22 cellular contexts compared by ENCODE assay signal in genomic region chr6:135811644-135812043, GRCh38. TPM values are rescaled to one million over a fixed set of nuclear protein-coding genes. Genes with fewer than 3 reads are reported as not detected.
DNase-seq lines count a peak whose midpoint lies in the region; ATAC-seq, FAIRE-seq and TF ChIP-seq lines count a peak whose summit lies in the region.
"Had no signal": no experiment of that assay in that cellular context is flagged by ENCODE, and none has a peak within 500 bp of the region (broad histone marks: within the 10 kb centered on the region; RNA-seq: fewer than 3 reads in every experiment).

No MANE protein-coding gene starts in this region.

- H3K27ac ChIP-seq in heart right ventricle (peak overlapping the region in 8 of 10 donors; percentile 6 to 68 (median 31)), right cardiac atrium (ENCODE audit: low read length) (no peak overlapping the region), H1 (ENCODE audit: low read depth, low read length) (no peak overlapping the region)
- H3K27ac ChIP-seq: HL-60 had no signal

- no peak overlapping the region for H4K8ac ChIP-seq in H1 (ENCODE audit: extremely low read depth, insufficient read depth, low read length)

- CTCF ChIA-PET in H1 (lab: Charles Lee; ENCODE audit: partially characterized antibody): interaction anchor here (0.6 kb wide), 1 partner anchor 894 kb away, joined by 4 read pairs; no protein-coding TSS in a partner anchor

- no peak overlapping the region for H4K5ac ChIP-seq in H1 (ENCODE audit: insufficient read length, low read depth, low read length)

- H3K36me3 ChIP-seq in heart right ventricle (no peaks in the 10 kb centered on the region), H1 (ENCODE audit: control insufficient read depth in 2 of 4, insufficient read depth in 4 of 4, low read length in 3 of 4) (no peaks in the 10 kb centered on the region)
- H3K36me3 ChIP-seq: HAP-1 had no signal

- no peak overlapping the region for H4K91ac ChIP-seq in H1 (replicated peaks; ENCODE audit: insufficient read length, low read length)

- H3K79me2 ChIP-seq in H1 (ENCODE audit: control insufficient read depth in 1 of 2, insufficient read depth in 2 of 2, low read length in 2 of 2): no peaks in the 10 kb centered on the region

- 58 to 75% methylated on average over 3 of the region's 3 CpGs for WGBS in heart right ventricle, 2 donors
- 72% methylated on average over 3 of the region's 3 CpGs for WGBS in right cardiac atrium
- 87% methylated on average over 3 of the region's 3 CpGs; no CpG with 5 or more reads in 1 of the 2 experiments for WGBS in H1 (ENCODE audit: extremely low coverage in 1 of 2, insufficient coverage in 1 of 2, insufficient read length in 1 of 2, insufficient replicate concordance in 2 of 2, low coverage in 1 of 2, low lambda C conversion rate in 2 of 2, missing lambda C conversion rate in 1 of 2), 2 experiments

- H3K27me3 Mint-ChIP-seq in nephron progenitor cell (ENCODE audit: low read depth, poor library complexity): peaks cover 3% of the 10 kb centered on the region
- H3K27me3 Mint-ChIP-seq: IgD-negative memory B cell had no signal

- H2BK20ac ChIP-seq in H1 (ENCODE audit: low read length): no peak overlapping the region

- H2BK15ac ChIP-seq in H1 (ENCODE audit: low read length): no peak overlapping the region

- no peaks in the 10 kb centered on the region for H4K20me1 ChIP-seq in H1 (replicated peaks in 1 of 2; ENCODE audit: control insufficient read depth in 1 of 2, insufficient read depth in 2 of 2, low read length in 2 of 2)

- H3K9me3 ChIP-seq in heart right ventricle (peaks cover 0 to 10% (median 0%) of the 10 kb centered on the region in 11 donors), right cardiac atrium (ENCODE audit: control insufficient read depth, low read length) (no peaks in the 10 kb centered on the region), H1 (ENCODE audit: insufficient read depth in 2 of 2, low read depth in 1 of 2, low read length in 1 of 2) (no peaks in the 10 kb centered on the region)
- H3K9me3 ChIP-seq: HAP-1 had no signal

- no peak overlapping the region for H2BK5ac ChIP-seq in H1 (ENCODE audit: low read depth, low read length)

- no peak overlapping the region for H3K18ac ChIP-seq in H1 (ENCODE audit: extremely low read depth, low read length)

- H3K23ac ChIP-seq in H1 (ENCODE audit: insufficient read length): no peak overlapping the region

- H3K4me3 ChIP-seq in heart right ventricle: no peak overlapping the region
- no peak overlapping the region for H3K4me3 ChIP-seq in right cardiac atrium (ENCODE audit: low read length)
- no peak overlapping the region for H3K4me3 ChIP-seq in H1 (ENCODE audit: extremely low read depth in 1 of 4, insufficient read depth in 2 of 4, low read depth in 3 of 4, low read length in 4 of 4)
- H3K4me3 ChIP-seq: HAP-1 had no signal

- no peak for TF ChIP-seq POLR2A in H1 (IDR thresholded peaks at IDR 0.05; ENCODE audit: control extremely low read depth in 1 of 2, low read depth in 2 of 2, low read length in 2 of 2)

- intact Hi-C loops in heart right ventricle (cut with DNase I): loop anchor here in 3 of 10 donors (5.0 to 10.0 kb wide), 3 partner anchors 41 to 117 kb away; partner anchors contain the start of gene PDE7B (in 1 of the 3)
- intact Hi-C loops in right cardiac atrium (cut with DNase I): no loop called here
- intact Hi-C loops in sciatic nerve (cut with DNase I): no loop called here

- no peak overlapping the region for H2AFZ ChIP-seq in H1 (ENCODE audit: low read length)

- POLR2A ChIA-PET in H1 (lab: Charles Lee; ENCODE audit: partially characterized antibody): no interaction called here

- peak overlapping the region; percentile 65 for H3K4me3 Mint-ChIP-seq in nephron progenitor cell
- H3K4me3 Mint-ChIP-seq: IgD-negative memory B cell had no signal

- ATAC-seq in heart right ventricle: peak in 5 of 8 donors; percentile 13 to 50 (median 30)
- no peak for ATAC-seq in right cardiac atrium
- ATAC-seq in sciatic nerve: peak; percentile 63
- ATAC-seq: PC-3 had no signal

- H3K56ac ChIP-seq in H1 (replicated peaks; ENCODE audit: insufficient read length, low read depth, low read length): no peak overlapping the region

- no peak overlapping the region for H3K14ac ChIP-seq in H1 (ENCODE audit: insufficient read length)

- H3K4me2 ChIP-seq in H1 (ENCODE audit: insufficient read depth in 1 of 2, low read depth in 2 of 2, low read length in 2 of 2): no peak overlapping the region

- TF ChIP-seq CTCF in heart right ventricle (IDR thresholded peaks at IDR 0.05) (no peak), H1 (IDR thresholded peaks at IDR 0.05; ENCODE audit: control extremely low read depth in 1 of 3, insufficient read depth in 1 of 3, low read depth in 1 of 3, low read length in 3 of 3) (no peak), nephron progenitor cell (IDR thresholded peaks at IDR 0.05) (no peak)

- no peak for TF ChIP-seq RAD21 in H1 (IDR thresholded peaks at IDR 0.05 in 1 of 2, conservative IDR thresholded peaks at IDR 0.05 in 1 of 2; ENCODE audit: low read depth in 2 of 2, low read length in 2 of 2)

- H3K27ac Mint-ChIP-seq in nephron progenitor cell: peak overlapping the region; percentile 47
- H3K27ac Mint-ChIP-seq: IgD-negative memory B cell had no signal

- peaks cover 18% of the 10 kb centered on the region for H3K9me3 Mint-ChIP-seq in nephron progenitor cell

- H2BK12ac ChIP-seq in H1 (ENCODE audit: low read depth, low read length): 0 out of 2 replicates have a peak overlapping the region, but pooled peaks have one; percentile 45

- H3K4me1 ChIP-seq in heart right ventricle: peaks cover 0 to 23% (median 11%) of the 10 kb centered on the region in 9 donors
- H3K4me1 ChIP-seq in right cardiac atrium (ENCODE audit: control insufficient read depth, insufficient read depth, low read length): no peaks in the 10 kb centered on the region
- H3K4me1 ChIP-seq in H1 (replicated peaks in 1 of 4; ENCODE audit: control insufficient read depth in 3 of 4, insufficient read depth in 4 of 4, low read length in 3 of 4): peaks cover 0 to 12% (median 3%) of the 10 kb centered on the region in 4 experiments; a peak in 4 of 7 replicates
- H3K4me1 ChIP-seq: HAP-1 had no signal

- H3K27me3 ChIP-seq in heart right ventricle (no peaks in the 10 kb centered on the region), right cardiac atrium (ENCODE audit: control insufficient read depth, insufficient read depth) (no peaks in the 10 kb centered on the region), H1 (replicated peaks in 1 of 4; ENCODE audit: control insufficient read depth in 3 of 4, extremely low read depth in 1 of 4, insufficient read depth in 3 of 4, low read length in 3 of 4) (no peaks in the 10 kb centered on the region)

- FAIRE-seq in H1 (lab: Jason Lieb, UNC): no peak
- FAIRE-seq: A204.1, HTR-8/SVneo had no signal

- TF ChIP-seq EP300 in H1 (IDR thresholded peaks at IDR 0.05; ENCODE audit: borderline replicate concordance in 1 of 2, low read depth in 2 of 2, low read length in 2 of 2): no peak

- no peak overlapping the region for H2AK5ac ChIP-seq in H1 (ENCODE audit: low read depth, low read length)

- H3K79me1 ChIP-seq in H1 (ENCODE audit: low read depth, low read length): no peaks in the 10 kb centered on the region

- H3K36me3 Mint-ChIP-seq in nephron progenitor cell (ENCODE audit: low read depth): peaks cover 16% of the 10 kb centered on the region
- H3K36me3 Mint-ChIP-seq: IgD-negative memory B cell had no signal

- DNase-seq in heart right ventricle (no peak), right cardiac atrium (no peak), H1 (ENCODE audit: low read depth in 1 of 2, low spot score in 2 of 2) (no peak), nephron progenitor cell (peak; percentile 10), sciatic nerve (ENCODE audit: low spot score) (no peak), NCI-H146 (lab: John Stamatoyannopoulos, UW) (no peak), NCI-H748 (lab: John Stamatoyannopoulos, UW; ENCODE audit: unreplicated experiment) (no peak), hepatic stellate cell (ENCODE audit: low spot score) (no peak)
- DNase-seq: COR-L47; DMS153; Kasumi-1; MM.1S; NCI-H1105; NCI-H1694 treated with DMSO at 0.1 percent for 48 hours; NCI-H69; NK-92 treated with Interleukin-12 subunit alpha and Interleukin-12 subunit beta, amount 100 ng/mL, for 24 hours had no signal

- no peak overlapping the region for H3K4ac ChIP-seq in H1 (replicated peaks; ENCODE audit: insufficient read length, low read depth, low read length)

- peaks cover 48% of the 10 kb centered on the region for H3K4me1 Mint-ChIP-seq in nephron progenitor cell

- no peak overlapping the region for H2BK120ac ChIP-seq in H1 (replicated peaks; ENCODE audit: low read depth, low read length)

- no peak overlapping the region for H3K9ac ChIP-seq in H1 (replicated peaks in 1 of 4; ENCODE audit: extremely low read depth in 1 of 4, low read depth in 3 of 4, low read length in 3 of 4)

- H3K23me2 ChIP-seq in H1 (ENCODE audit: low read depth, low read length): no peaks in the 10 kb centered on the region

TF ChIP-seq in H1, 55 proteins besides CTCF, POLR2A, EP300 and RAD21:
- TF ChIP-seq CTBP2 (IDR thresholded peaks at IDR 0.05; ENCODE audit: borderline replicate concordance, insufficient read depth, insufficient read length, low read length) (no peak), ZNF274 (IDR thresholded peaks at IDR 0.05; ENCODE audit: borderline replicate concordance, extremely low read depth, low read length) (no peak), RFX5 (IDR thresholded peaks at IDR 0.05; ENCODE audit: borderline replicate concordance, low read depth, low read length) (no peak), YY1 (IDR thresholded peaks at IDR 0.05; ENCODE audit: low read depth, low read length) (no peak), SP4 (IDR thresholded peaks at IDR 0.05; ENCODE audit: low read length) (no peak), TCF12 (IDR thresholded peaks at IDR 0.05; ENCODE audit: low read depth, low read length) (no peak), JUN (IDR thresholded peaks at IDR 0.05; ENCODE audit: low read depth, low read length) (no peak), BRCA1 (IDR thresholded peaks at IDR 0.05; ENCODE audit: low read depth, low read length) (no peak), SP1 (IDR thresholded peaks at IDR 0.05; ENCODE audit: low read depth, low read length) (no peak)

RNA-seq across cellular contexts. Expression of gene PDE7B, which starts 39.9 kb away (rescaled TPM):
- total RNA-seq in heart right ventricle (10 to 100 TPM in 7 of 10 donors, 1 to 10 TPM in 3; 4.3 to 19.6 (median 11.7) TPM), right cardiac atrium (10 to 100 TPM in 1 of 4 donors, 1 to 10 TPM in 3; 6.4 to 11.6 (median 8.3) TPM), sciatic nerve (13.3 TPM)
- polyA plus RNA-seq in heart right ventricle (1 to 10 TPM; 3.7 to 5.9 TPM), right cardiac atrium (2.9 TPM), H1 (2011; rRNA removed) (not detected in 2 replicates)
- not detected in 2 replicates for total RNA-seq in H1 (2021; fragmentation: NEBNext Ultra II Directional; extraction: Animal tissue kit (Norgen Biotek cat#: 25700))
- polyA plus RNA-seq in H1 (2011; cell fraction: cytosol; rRNA removed): not detected
- polyA plus RNA-seq in H1 (2011; cell fraction: nucleus; rRNA removed): not detected
- polyA plus RNA-seq in H1 (2012, experiment 1 of 2): not detected in 4 replicates
- not detected for polyA plus RNA-seq in H1 (2012, experiment 2 of 2)
- not detected for polyA plus RNA-seq in H1 (2013, experiment 1 of 2)
- polyA plus RNA-seq in H1 (2013, experiment 2 of 2): 0.02 TPM
- polyA minus RNA-seq in H1 (2011; rRNA and poly(A)+ RNA removed): not detected in 2 replicates
- not detected for polyA minus RNA-seq in H1 (2011; cell fraction: cytosol; rRNA and poly(A)+ RNA removed)
- not detected for polyA minus RNA-seq in H1 (2011; cell fraction: nucleus; rRNA and poly(A)+ RNA removed)
- total RNA-seq: PC-3 had no signal

Comparison
In these comparisons a context has a peak if more than half of its experiments do, and no peak if none do; other contexts are left out.
1. ATAC-seq: peak in heart right ventricle (5 of 8) and sciatic nerve (single experiment); none in right cardiac atrium (0 of 2).
2. H3K27ac ChIP-seq: peak in heart right ventricle (8 of 10); none in right cardiac atrium (single experiment) and H1 (single experiment).